Comparison of ENCODE assay signal across 8 cellular contexts in genomic region chr14:23953116-23953463, GRCh38. TPM values are rescaled to one million over a fixed set of nuclear protein-coding genes. Genes with fewer than 3 reads are reported as not detected.
A peak's percentile ranks its signal among the peaks of the same experiment; 100 is the strongest.
DNase-seq lines count a peak whose midpoint lies in the region; ATAC-seq and TF ChIP-seq lines count a peak whose summit lies in the region.
"Not testable (repeated sequence)": the region's sequence is repeated elsewhere in the genome, so short reads cannot be mapped to it uniquely, and the experiment has no call there.

No MANE protein-coding gene starts in this region.

- H3K9ac ChIP-seq in HUES64 (ENCODE audit: low read depth, low read length), result peak overlapping the region; percentile 84

- DNase-seq in CD8-positive, alpha-beta memory T cell; ascending aorta (ENCODE audit: low spot score in 2 of 2); left lobe of liver (ENCODE audit: low spot score); osteocyte (ENCODE audit: extremely low spot score, unreplicated experiment); tibial artery: not testable (repeated sequence)

- peaks cover 5 to 24% (median 13%) of the 10 kb centered on the region in 3 donors for H3K36me3 Mint-ChIP-seq in CD8-positive, alpha-beta memory T cell
- H3K36me3 Mint-ChIP-seq in osteocyte (ENCODE audit: unreplicated experiment), result peaks cover 15% of the 10 kb centered on the region

- H3K4me3 ChIP-seq in CD8-positive, alpha-beta memory T cell (ENCODE audit: low read length), result peak overlapping the region; percentile 87
- H3K4me3 ChIP-seq in HUES64 (ENCODE audit: low read length) (peak overlapping the region; percentile 84), ascending aorta (peak overlapping the region; percentile 76 to 97), tibial artery (peak overlapping the region; percentile 62 to 66)

- POLR2A ChIA-PET in CD8-positive, alpha-beta memory T cell (lab: Charles Lee), result interaction anchor here (1.0 kb wide), 1 partner anchor 162 kb away, joined by 3 read pairs; no protein-coding TSS in a partner anchor

- TF ChIP-seq CTCF in ascending aorta (IDR thresholded peaks at IDR 0.05); osteocyte (IDR thresholded peaks at IDR 0.05); tibial artery (IDR thresholded peaks at IDR 0.05): not testable (repeated sequence)

- not testable (repeated sequence) for H3K27me3 ChIP-seq in CD8-positive, alpha-beta memory T cell (ENCODE audit: insufficient read depth, low read length, poor library complexity, severe bottlenecking); HUES64 (ENCODE audit: insufficient read depth, low read length); ascending aorta; tibial artery

- H3K27ac Mint-ChIP-seq in CD8-positive, alpha-beta memory T cell, result peak overlapping the region; percentile 76 to 97 (median 90)
- not testable (repeated sequence) for H3K27ac Mint-ChIP-seq in osteocyte (ENCODE audit: unreplicated experiment)

- intact Hi-C loops in ascending aorta (cut with DNase I), result loop anchor here (1.0 kb wide), 1 partner anchor 23 kb away; no protein-coding TSS in a partner anchor
- intact Hi-C loops in tibial artery (cut with DNase I; ENCODE audit: low total_unique reads), result not testable (repeated sequence)

- not testable (repeated sequence) for H3K27me3 Mint-ChIP-seq in CD8-positive, alpha-beta memory T cell; osteocyte (ENCODE audit: unreplicated experiment)

- CTCF ChIA-PET in CD8-positive, alpha-beta memory T cell (lab: Charles Lee), result interaction anchor here (1.1 to 2.4 kb wide), 5 partner anchors 20 to 364 kb away, joined by 3 to 13 read pairs (median 6); partner anchors contain the start of gene PSME1

- peak overlapping the region; percentile 71 for H3K27ac ChIP-seq in CD8-positive, alpha-beta memory T cell (ENCODE audit: low read depth, low read length)
- H3K27ac ChIP-seq in HUES64 (ENCODE audit: low read depth, low read length) (peak overlapping the region; percentile 31; the same call in 1 of the 2 replicates), ascending aorta (peak overlapping the region; percentile 80 to 83), tibial artery (peak overlapping the region; percentile 76 to 85)

- peaks cover 15 to 38% (median 32%) of the 10 kb centered on the region in 3 donors for H3K4me1 Mint-ChIP-seq in CD8-positive, alpha-beta memory T cell
- peaks cover 21% of the 10 kb centered on the region for H3K4me1 Mint-ChIP-seq in osteocyte (ENCODE audit: unreplicated experiment)

- H3K9me3 ChIP-seq in CD8-positive, alpha-beta memory T cell (ENCODE audit: low read length); HUES64 (ENCODE audit: insufficient read depth, low read depth, low read length); ascending aorta; tibial artery: not testable (repeated sequence)

- H3K36me3 ChIP-seq in CD8-positive, alpha-beta memory T cell (ENCODE audit: insufficient read depth, low read length); HUES64 (ENCODE audit: insufficient read depth, low read length); ascending aorta; tibial artery: not testable (repeated sequence)

- H3K4me1 ChIP-seq in CD8-positive, alpha-beta memory T cell (ENCODE audit: insufficient read depth, low read length), result peaks cover 16% of the 10 kb centered on the region
- not testable (repeated sequence) for H3K4me1 ChIP-seq in HUES64 (ENCODE audit: insufficient read depth, low read length)
- H3K4me1 ChIP-seq in ascending aorta (peaks cover 2 to 15% of the 10 kb centered on the region in 2 donors), tibial artery (peaks cover 0 to 31% (median 18%) of the 10 kb centered on the region in 4 donors)

- WGBS in HUES64, result 82% methylated on average over 6 of the region's 6 CpGs

- ATAC-seq in SK-N-SH treated with all-trans-retinoic acid at 6 μM for 48 hours (peak; percentile 12), esophagus mucosa (peak; percentile 17), left lobe of liver (peak; percentile 35)

- H3K4me3 Mint-ChIP-seq in CD8-positive, alpha-beta memory T cell, result peak overlapping the region; percentile 95 to 100 (median 96)
- peak overlapping the region; percentile 100 for H3K4me3 Mint-ChIP-seq in osteocyte (ENCODE audit: unreplicated experiment)

- H3K9me3 Mint-ChIP-seq in CD8-positive, alpha-beta memory T cell, result not testable (repeated sequence)
- H3K9me3 Mint-ChIP-seq in osteocyte (ENCODE audit: unreplicated experiment), result peaks cover 13% of the 10 kb centered on the region

RNA-seq across cellular contexts. Expression of gene DHRS4, which starts 0.5 kb away (rescaled TPM):
- 10 to 100 TPM; 24.0 to 25.2 TPM for total RNA-seq in CD8-positive, alpha-beta memory T cell
- polyA plus RNA-seq in CD8-positive, alpha-beta memory T cell, result 42.0 TPM
- polyA plus RNA-seq in HUES64 (2013, experiment 1 of 2), result 12.3 TPM
- polyA plus RNA-seq in HUES64 (2013, experiment 2 of 2), result 11.9 TPM
- total RNA-seq in ascending aorta (9.8 TPM), esophagus mucosa (22.2 TPM), left lobe of liver (59.0 TPM), osteocyte (19.1 and 19.6 TPM in 2 replicates)

RNA-seq across cellular contexts. Expression of gene DHRS4L2, which starts 35.6 kb away (rescaled TPM):
- 10 to 100 TPM; 21.1 to 23.4 TPM for total RNA-seq in CD8-positive, alpha-beta memory T cell
- polyA plus RNA-seq in CD8-positive, alpha-beta memory T cell, result 18.4 TPM
- polyA plus RNA-seq in HUES64 (2013, experiment 1 of 2), result 11.1 TPM
- polyA plus RNA-seq in HUES64 (2013, experiment 2 of 2), result 10.7 TPM
- total RNA-seq in ascending aorta, result 31.5 TPM
- total RNA-seq in esophagus mucosa, result 28.8 TPM
- total RNA-seq in left lobe of liver, result 46.4 TPM
- 15.9 and 17.1 TPM in 2 replicates for total RNA-seq in osteocyte

Comparison
In these comparisons a context has a peak if more than half of its experiments do, and no peak if none do; other contexts are left out.
1. H3K27ac ChIP-seq: peak in every context shown above with its lines; median percentile 82 in ascending aorta; 80 in tibial artery; 71 in CD8-positive, alpha-beta memory T cell; 31 in HUES64.